ENCODE assay signal across 1 cellular context in genomic region chr2:105757361-105757933, GRCh38.
TF ChIP-seq lines count a peak whose summit lies in the region.

No MANE protein-coding gene starts in this region.

TF ChIP-seq in GM12878, 131 proteins besides CTCF, POLR2A, EP300 and RAD21 (continued from another document):
- TF ChIP-seq E2F8 (IDR thresholded peaks at IDR 0.05; ENCODE audit: low read depth, partially characterized antibody) (no peak), FOS (IDR thresholded peaks at IDR 0.05; ENCODE audit: borderline replicate concordance, extremely low read depth, insufficient read length) (no peak), ATF3 (IDR thresholded peaks at IDR 0.05; ENCODE audit: borderline replicate concordance, extremely low read depth, low read depth, low read length) (no peak), EGR1 (IDR thresholded peaks at IDR 0.05; ENCODE audit: borderline replicate concordance in 1 of 2, low read depth in 2 of 2, low read length in 2 of 2) (no peak), USF1 (IDR thresholded peaks at IDR 0.05; ENCODE audit: borderline replicate concordance, extremely low read length, insufficient read depth, low read depth, low read length) (no peak), CHD4 (IDR thresholded peaks at IDR 0.05) (no peak)
